ENCODE assay signal across 14 cellular contexts in the genomic region with DNA sequence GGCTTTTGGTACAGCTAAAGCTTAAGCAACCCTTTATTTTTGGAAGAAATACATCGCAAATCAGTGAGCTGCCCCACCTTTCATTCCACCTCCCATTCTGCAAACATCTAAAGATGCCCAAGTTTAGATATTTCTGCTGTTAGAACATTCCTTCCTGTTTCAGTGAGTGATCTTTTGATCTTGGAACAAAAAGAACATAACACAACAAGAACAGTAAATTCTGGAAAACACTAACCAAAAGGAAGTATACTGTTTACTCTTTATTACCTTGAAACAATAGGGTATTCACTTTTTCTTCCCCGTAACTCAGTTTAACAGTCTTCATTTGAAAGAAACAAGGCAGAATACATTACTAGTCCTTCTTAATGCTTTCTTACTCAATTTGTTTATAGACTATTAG.
"Had no signal": no experiment of that assay in that cellular context is flagged by ENCODE, and none has a peak within 500 bp of the region (broad histone marks: within the 10 kb centered on the region; RNA-seq: fewer than 3 reads in every experiment).

No MANE protein-coding gene starts in this region.

- H3K4me3 Mint-ChIP-seq: activated CD8-positive, alpha-beta memory T cell treated with anti-CD3 and anti-CD28 coated beads, Interleukin-2, amount 10 ng/mL, durations not matched to agents 7 days and 5 days; naive B cell; stimulated activated memory B cell treated with anti-CD40 and anti-IgM and Interleukin-4, amounts not matched to agents 10 μg/mL and 1 μg/mL and 100 μg/mL, for 72 hours; T-helper 2 cell treated with Interferon-gamma antibody and Interleukin-4, amounts not matched to agents 5 μg/mL and 100 μg/mL, for 36 hours had no signal

- H3K4me3 ChIP-seq: SJCRH30, smooth muscle cell, transverse colon had no signal

- H3K27me3 Mint-ChIP-seq: activated CD8-positive, alpha-beta memory T cell treated with anti-CD3 and anti-CD28 coated beads, Interleukin-2, amount 10 ng/mL, durations not matched to agents 7 days and 5 days; naive B cell; stimulated activated memory B cell treated with anti-CD40 and anti-IgM and Interleukin-4, amounts not matched to agents 10 μg/mL and 1 μg/mL and 100 μg/mL, for 72 hours had no signal

- DNase-seq: activated CD4-positive, alpha-beta T cell treated with anti-CD3 and anti-CD28 coated beads, Interleukin-2, amount 50 U/mL, for 48 hours; activated CD8-positive, alpha-beta memory T cell treated with anti-CD3 and anti-CD28 coated beads, Interleukin-2, amount 10 ng/mL, durations not matched to agents 7 days and 5 days; activated naive CD4-positive, alpha-beta T cell treated with Interleukin-2 at 50 U/mL for 16 hours; amygdala; brain microvascular endothelial cell; kidney; naive B cell; right cardiac atrium; SJCRH30; SW 1271; transverse colon had no signal

- H3K27ac Mint-ChIP-seq: activated CD8-positive, alpha-beta memory T cell treated with anti-CD3 and anti-CD28 coated beads, Interleukin-2, amount 10 ng/mL, durations not matched to agents 7 days and 5 days; stimulated activated memory B cell treated with anti-CD40 and anti-IgM and Interleukin-4, amounts not matched to agents 10 μg/mL and 1 μg/mL and 100 μg/mL, for 72 hours; T-helper 2 cell treated with Interferon-gamma antibody and Interleukin-4, amounts not matched to agents 5 μg/mL and 100 μg/mL, for 36 hours had no signal

- H3K4me1 Mint-ChIP-seq: activated CD8-positive, alpha-beta memory T cell treated with anti-CD3 and anti-CD28 coated beads, Interleukin-2, amount 10 ng/mL, durations not matched to agents 7 days and 5 days; naive B cell; stimulated activated memory B cell treated with anti-CD40 and anti-IgM and Interleukin-4, amounts not matched to agents 10 μg/mL and 1 μg/mL and 100 μg/mL, for 72 hours had no signal

- H3K9me3 Mint-ChIP-seq: naive B cell; stimulated activated memory B cell treated with anti-CD40 and anti-IgM and Interleukin-4, amounts not matched to agents 10 μg/mL and 1 μg/mL and 100 μg/mL, for 72 hours; T-helper 2 cell treated with Interferon-gamma antibody and Interleukin-4, amounts not matched to agents 5 μg/mL and 100 μg/mL, for 36 hours had no signal

- H3K27ac ChIP-seq: brain microvascular endothelial cell, SJCRH30, transverse colon had no signal

- H3K27me3 ChIP-seq: brain microvascular endothelial cell, SJCRH30, transverse colon had no signal

- H3K4me1 ChIP-seq: SJCRH30 had no signal

- H3K9me3 ChIP-seq: SJCRH30, transverse colon had no signal
